4 cellular contexts compared by ENCODE assay signal in genomic region chr22:21531525-21531924, GRCh38. TPM values are rescaled to one million over a fixed set of nuclear protein-coding genes. Genes with fewer than 3 reads are reported as not detected.
"Had no signal": no experiment of that assay in that cellular context is flagged by ENCODE, and none has a peak within 500 bp of the region (broad histone marks: within the 10 kb centered on the region; RNA-seq: fewer than 3 reads in every experiment).

No MANE protein-coding gene starts in this region.

RNA-seq across cellular contexts. Expression of gene RIMBP3C, which starts 19.7 kb away (rescaled TPM):
- total RNA-seq: PC-3, Right ventricle myocardium inferior, Right ventricle myocardium superior, RPMI7951 had no signal
